Comparison of ENCODE assay signal across 13 cellular contexts in genomic region chr17:43939452-43939851, GRCh38. TPM values are rescaled to one million over a fixed set of nuclear protein-coding genes. Genes with fewer than 3 reads are reported as not detected.
"Had no signal": no experiment of that assay in that cellular context is flagged by ENCODE, and none has a peak within 500 bp of the region (broad histone marks: within the 10 kb centered on the region; RNA-seq: fewer than 3 reads in every experiment).

No MANE protein-coding gene starts in this region.

RNA-seq across cellular contexts. Expression of gene PPY, which starts 2.8 kb away (rescaled TPM):
- total RNA-seq: activated B cell treated with CpG ODN at 0.5 μM for 24 hours; activated CD4-positive, alpha-beta memory T cell treated with anti-CD3 and anti-CD28 coated beads, Interleukin-2, amount 10 ng/mL, durations not matched to agents 7 days and 5 days; activated CD8-positive, alpha-beta memory T cell treated with anti-CD3 and anti-CD28 coated beads for 36 hours; activated naive CD4-positive, alpha-beta T cell treated with anti-CD3 and anti-CD28 coated beads, Interleukin-2, amount 50 U/mL, for 72 hours; activated T-cell treated with anti-CD3 and anti-CD28 coated beads, Interleukin-2, amount 50 U/mL, for 72 hours; activated T-helper 2 cell treated with anti-CD3 and anti-CD28 coated beads, Interferon-gamma antibody, Interleukin-2, Interleukin-4, amounts not matched to agents 10 μg/mL and 5 μg/mL and 100 μg/mL, durations not matched to agents 14 hours and 24 hours and 36 hours; bronchial epithelial cell; M059J; OCI-LY7; PC-9; Right ventricle myocardium inferior; SK-MEL-5; T-cell had no signal

RNA-seq across cellular contexts. Expression of gene PYY, which starts 14.3 kb away (rescaled TPM):
- total RNA-seq: activated B cell treated with CpG ODN at 0.5 μM for 24 hours; activated CD4-positive, alpha-beta memory T cell treated with anti-CD3 and anti-CD28 coated beads, Interleukin-2, amount 10 ng/mL, durations not matched to agents 7 days and 5 days; activated CD8-positive, alpha-beta memory T cell treated with anti-CD3 and anti-CD28 coated beads for 36 hours; activated naive CD4-positive, alpha-beta T cell treated with anti-CD3 and anti-CD28 coated beads, Interleukin-2, amount 50 U/mL, for 72 hours; activated T-cell treated with anti-CD3 and anti-CD28 coated beads, Interleukin-2, amount 50 U/mL, for 72 hours; M059J; OCI-LY7; PC-9; Right ventricle myocardium inferior; SK-MEL-5; T-cell had no signal

RNA-seq across cellular contexts. Expression of gene MPP2, which starts 32.1 kb away (rescaled TPM):
- total RNA-seq: activated B cell treated with CpG ODN at 0.5 μM for 24 hours had no signal
